In genomic region chrX:151073767-151074166, GRCh38 we compare ENCODE assay signal across 31 cellular contexts.
"Had no signal": no experiment of that assay in that cellular context is flagged by ENCODE, and none has a peak within 500 bp of the region (broad histone marks: within the 10 kb centered on the region; RNA-seq: fewer than 3 reads in every experiment).

No MANE protein-coding gene starts in this region.

- H3K27me3 ChIP-seq: adrenal gland, ascending aorta, body of pancreas, brain microvascular endothelial cell, cardiac muscle cell had no signal

- H3K27ac ChIP-seq: adrenal gland, ascending aorta, body of pancreas, brain microvascular endothelial cell, breast epithelium, cardiac muscle cell had no signal

- DNase-seq: activated effector memory CD4-positive, alpha-beta T cell treated with anti-CD3 and anti-CD28 coated beads, Interleukin-2, amount 50 U/mL, for 16 hours; activated effector memory CD4-positive, alpha-beta T cell treated with Interleukin-2 at 50 U/mL for 16 hours; activated gamma-delta T cell; activated gamma-delta T cell treated with Interleukin-2 at 50 U/mL for 16 hours; activated naive CD4-positive, alpha-beta T cell; activated naive CD4-positive, alpha-beta T cell treated with anti-CD3 and anti-CD28 coated beads for 36 hours; activated naive CD4-positive, alpha-beta T cell treated with anti-CD3 and anti-CD28 coated beads, Interleukin-2, amount 10 ng/mL, durations not matched to agents 7 days and 5 days; activated naive CD4-positive, alpha-beta T cell treated with anti-CD3 and anti-CD28 coated beads, Interleukin-2, amount 50 U/mL, for 16 hours; activated naive CD4-positive, alpha-beta T cell treated with Interleukin-2 at 50 U/mL for 16 hours; activated naive CD8-positive, alpha-beta T cell treated with anti-CD3 and anti-CD28 coated beads for 36 hours; activated naive CD8-positive, alpha-beta T cell treated with anti-CD3 and anti-CD28 coated beads, Interleukin-2, amount 10 ng/mL, durations not matched to agents 7 days and 5 days; activated naive CD8-positive, alpha-beta T cell treated with anti-CD3 and anti-CD28 coated beads, Interleukin-2, amount 50 U/mL, for 24 hours; activated T-cell treated with anti-CD3 and anti-CD28 coated beads, Interleukin-2, amount 50 U/mL, for 1 hour; activated T-cell treated with anti-CD3 and anti-CD28 coated beads, Interleukin-2, amount 50 U/mL, for 24 hours; activated T-cell treated with anti-CD3 and anti-CD28 coated beads, Interleukin-2, amount 50 U/mL, for 4 hours; activated T-cell treated with anti-CD3 and anti-CD28 coated beads, Interleukin-2, amount 50 U/mL, for 48 hours; activated T-cell treated with anti-CD3 and anti-CD28 coated beads, Interleukin-2, amount 50 U/mL, for 72 hours; adrenal gland; amniotic stem cell; amygdala; anterior cingulate cortex; aorta; body of pancreas; brain microvascular endothelial cell; caudate nucleus; central memory CD4-positive, alpha-beta T cell; cerebellar nuclear complex had no signal

- H3K4me3 ChIP-seq: adrenal gland, ascending aorta, body of pancreas, breast epithelium, cardiac muscle cell had no signal

- H3K36me3 ChIP-seq: adrenal gland, ascending aorta, brain microvascular endothelial cell, breast epithelium, cardiac muscle cell had no signal

- H3K4me1 ChIP-seq: adrenal gland, ascending aorta, body of pancreas, breast epithelium had no signal

- FAIRE-seq: bronchial epithelial cell had no signal

- H3K9me3 ChIP-seq: adrenal gland, ascending aorta, body of pancreas, breast epithelium had no signal
